In genomic region chr6:27280064-27280539, GRCh38 we compare ENCODE assay signal across 1 cellular context.
A peak's percentile ranks its signal among the peaks of the same experiment; 100 is the strongest.
TF ChIP-seq lines count a peak whose summit lies in the region.

No MANE protein-coding gene starts in this region.

TF ChIP-seq in K562, 482 proteins besides CTCF, POLR2A, EP300 and RAD21 (continued from another document):
- TF ChIP-seq GTF3C2 (IDR thresholded peaks at IDR 0.05; ENCODE audit: borderline replicate concordance, extremely low read depth, insufficient read length) (peak; percentile 97), CBFA2T3 (IDR thresholded peaks at IDR 0.05) (no peak), ILF3 (IDR thresholded peaks at IDR 0.05; ENCODE audit: borderline replicate concordance) (peak; percentile 88), RBM39 (optimal IDR thresholded peaks at IDR 0.05; ENCODE audit: low read depth, low read length) (no peak), NR2C2 (CRISPR knock-in tag; IDR thresholded peaks at IDR 0.05) (no peak), NR2C2 (tag; IDR thresholded peaks at IDR 0.05) (peak; percentile 78), ZNF584 (CRISPR knock-in tag; IDR thresholded peaks at IDR 0.05; ENCODE audit: low read depth) (0 out of 2 replicates have a peak, but pooled peaks have one; percentile 56), BRCA1 (IDR thresholded peaks at IDR 0.05) (no peak), BRCA1 (CRISPR knock-in tag; IDR thresholded peaks at IDR 0.05) (no peak), TCF3 (CRISPR knock-in tag; IDR thresholded peaks at IDR 0.05) (0 out of 2 replicates have a peak, but pooled peaks have one; percentile 8), E2F6 (IDR thresholded peaks at IDR 0.05; ENCODE audit: borderline replicate concordance in 1 of 2, extremely low read depth in 1 of 2, insufficient read depth in 1 of 2, insufficient read length in 1 of 2, low read depth in 1 of 2, low read length in 1 of 2, poor library complexity in 1 of 2, severe bottlenecking in 1 of 2) (peak in 1 of 2 experiments; percentile 35), MYC (IDR thresholded peaks at IDR 0.05; ENCODE audit: low read depth, low read length) (peak; percentile 65; the same call in 1 of the 2 replicates), MYC (CRISPR knock-in tag; IDR thresholded peaks at IDR 0.05; ENCODE audit: borderline replicate concordance, low read depth) (no peak), CBX3 (IDR thresholded peaks at IDR 0.05; ENCODE audit: borderline replicate concordance in 1 of 2, low read length in 2 of 2) (0 out of 3 replicates have a peak, but pooled peaks of 1 of the 2 experiments have one; percentile 67), ZBTB8A (IDR thresholded peaks at IDR 0.05; ENCODE audit: partially characterized antibody) (peak; percentile 70), MTA1 (IDR thresholded peaks at IDR 0.05; ENCODE audit: borderline replicate concordance) (0 out of 2 replicates have a peak, but pooled peaks have one; percentile 49), ATF7 (IDR thresholded peaks at IDR 0.05) (peak; percentile 57), GABPA (tag; conservative IDR thresholded peaks at IDR 0.05; ENCODE audit: low read depth) (peak; percentile 68), FOSL1 (tag; conservative IDR thresholded peaks at IDR 0.05) (no peak), JUND (IDR thresholded peaks at IDR 0.05; ENCODE audit: borderline replicate concordance, low read depth, low read length) (peak; percentile 46; the same call in 1 of the 2 replicates), JUND (tag; IDR thresholded peaks at IDR 0.05; ENCODE audit: borderline replicate concordance, low read depth, low read length) (peak; percentile 67; the same call in 2 of the 3 replicates), SMARCA4 (IDR thresholded peaks at IDR 0.05) (0 out of 2 replicates have a peak, but pooled peaks have one; percentile 8), L3MBTL2 (IDR thresholded peaks at IDR 0.05) (peak; percentile 34; the same call in 1 of the 2 replicates), ZBTB5 (IDR thresholded peaks at IDR 0.05) (peak; percentile 73), ZNF592 (IDR thresholded peaks at IDR 0.05) (peak; percentile 88), MEF2A (IDR thresholded peaks at IDR 0.05; ENCODE audit: control insufficient read depth, low read depth, low read length) (peak; percentile 42; the same call in 1 of the 2 replicates), ZNF175 (CRISPR knock-in tag; IDR thresholded peaks at IDR 0.05; ENCODE audit: low read depth) (peak; percentile 64; the same call in 1 of the 2 replicates), ARNT (IDR thresholded peaks at IDR 0.05) (peak; percentile 91 to 96), DEAF1 (CRISPR knock-in tag; IDR thresholded peaks at IDR 0.05) (no peak), NFATC3 (IDR thresholded peaks at IDR 0.05) (0 out of 2 replicates have a peak, but pooled peaks have one; percentile 62), BCOR (IDR thresholded peaks at IDR 0.05) (peak; percentile 71; the same call in 1 of the 2 replicates)
TF ChIP-seq in K562: peak in this region for 115.
